10 cellular contexts compared by ENCODE assay signal in the genomic region with DNA sequence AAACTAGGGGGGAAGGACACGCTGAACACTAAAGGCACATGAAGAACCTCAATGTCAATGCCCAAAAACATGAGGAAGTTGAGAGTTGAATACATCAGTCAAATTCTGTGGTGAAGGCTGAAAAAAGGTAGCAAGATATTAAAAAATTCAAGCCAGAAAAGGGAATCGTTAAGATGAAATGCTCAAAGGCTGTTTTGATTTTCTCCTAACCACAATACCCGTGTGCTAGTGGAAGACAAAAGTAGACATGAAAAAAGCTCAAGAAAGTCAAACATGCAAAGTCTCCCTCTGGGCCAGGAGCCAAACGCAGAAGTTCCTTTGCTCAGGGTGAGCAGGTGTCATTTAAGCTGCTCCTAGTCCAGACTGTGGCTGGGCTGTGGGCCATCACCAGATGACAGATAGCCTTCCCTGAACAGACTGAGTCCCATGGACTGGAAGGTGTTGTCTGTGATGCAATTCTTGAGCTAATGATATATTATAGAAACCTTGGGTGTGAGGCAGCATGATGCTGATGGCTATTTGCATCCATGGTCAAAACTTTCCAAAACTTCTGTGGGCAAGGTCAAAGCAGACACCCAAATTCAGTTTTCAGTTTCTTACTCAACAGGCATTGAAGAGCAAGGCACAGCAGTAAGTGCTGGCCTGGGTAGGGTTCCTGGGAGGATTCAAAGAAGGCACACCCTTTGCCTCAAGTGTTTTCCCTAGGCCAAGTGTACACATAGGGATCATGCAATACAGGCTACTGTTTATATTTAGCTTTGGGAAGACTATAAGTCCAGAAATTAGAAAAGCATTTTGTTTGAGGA.
A peak's percentile ranks its signal among the peaks of the same experiment; 100 is the strongest.
DNase-seq lines count a peak whose midpoint lies in the region; ATAC-seq and TF ChIP-seq lines count a peak whose summit lies in the region.
"Had no signal": no experiment of that assay in that cellular context is flagged by ENCODE, and none has a peak within 500 bp of the region (broad histone marks: within the 10 kb centered on the region; RNA-seq: fewer than 3 reads in every experiment).

No MANE protein-coding gene starts in this region.

- no peak overlapping the region for H2AFZ ChIP-seq in GM23338

- H3K9me2 ChIP-seq in GM23338 (ENCODE audit: insufficient read depth) = peaks cover 13% of the 10 kb centered on the region

- H3K4me2 ChIP-seq in GM23338 = no peak overlapping the region

- no peak for TF ChIP-seq CTCF in GM23338 (conservative IDR thresholded peaks at IDR 0.05; ENCODE audit: low read depth in 2 of 2)

- no peaks in the 10 kb centered on the region for H3K36me3 Mint-ChIP-seq in stimulated activated naive B cell treated with anti-CD40 and anti-IgM and Interleukin-4, amounts not matched to agents 10 μg/mL and 1 μg/mL and 100 μg/mL, for 72 hours
- H3K36me3 Mint-ChIP-seq in GM23338 (ENCODE audit: low read depth) = peaks cover 3% of the 10 kb centered on the region; the same call in 2 of the 3 replicates

- H3K4me3 ChIP-seq in GM23338 = no peak overlapping the region

- peak; percentile 89 for ATAC-seq in GM19023 (IDR thresholded peaks at IDR 0.05; ENCODE audit: unreplicated experiment)
- peak; percentile 92 for ATAC-seq in HG02623 (IDR thresholded peaks at IDR 0.05; ENCODE audit: unreplicated experiment)
- ATAC-seq in HG03469 (IDR thresholded peaks at IDR 0.05; ENCODE audit: unreplicated experiment) = peak; percentile 79
- peak; percentile 61 to 68 for ATAC-seq in stimulated activated naive B cell treated with anti-CD40 and anti-IgM and Interleukin-4, amounts not matched to agents 10 μg/mL and 1 μg/mL and 100 μg/mL, for 72 hours (replicated peaks)
- no peak for ATAC-seq in GM23338

- H3K27me3 ChIP-seq in GM23338 (ENCODE audit: insufficient read depth) = no peaks in the 10 kb centered on the region

- no peaks in the 10 kb centered on the region for H3K36me3 ChIP-seq in GM23338 (ENCODE audit: insufficient read depth)

- no peak overlapping the region for H3K4me3 Mint-ChIP-seq in stimulated activated naive B cell treated with anti-CD40 and anti-IgM and Interleukin-4, amounts not matched to agents 10 μg/mL and 1 μg/mL and 100 μg/mL, for 72 hours
- no peak overlapping the region for H3K4me3 Mint-ChIP-seq in GM23338
- H3K4me3 Mint-ChIP-seq: activated T-cell treated with anti-CD3 and anti-CD28 coated beads, Interleukin-2, amount 50 U/mL, for 24 hours had no signal

- peaks cover 4 to 15% of the 10 kb centered on the region in 2 donors for H3K4me1 Mint-ChIP-seq in stimulated activated naive B cell treated with anti-CD40 and anti-IgM and Interleukin-4, amounts not matched to agents 10 μg/mL and 1 μg/mL and 100 μg/mL, for 72 hours
- peaks cover 15% of the 10 kb centered on the region for H3K4me1 Mint-ChIP-seq in GM23338

- no peak for DNase-seq in stimulated activated naive B cell treated with anti-CD40 and anti-IgM and Interleukin-4, amounts not matched to agents 10 μg/mL and 1 μg/mL and 100 μg/mL, for 72 hours
- no peak for DNase-seq in activated gamma-delta T cell treated with Interleukin-2 at 50 U/mL for 16 hours
- no peak for DNase-seq in GM23338 (ENCODE audit: low spot score)
- no peak for DNase-seq in NCI-H526 (lab: John Stamatoyannopoulos, UW)
- no peak for DNase-seq in OCI-M2 (lab: John Stamatoyannopoulos, UW; ENCODE audit: unreplicated experiment)
- DNase-seq: activated T-cell treated with anti-CD3 and anti-CD28 coated beads, Interleukin-2, amount 50 U/mL, for 24 hours; stimulated activated CD4-positive, alpha-beta T cell treated with anti-CD3 and anti-CD28 coated beads, Interleukin-12 subunit alpha, Interleukin-12 subunit beta, amount 100 ng/mL, for 4 hours had no signal

- H3K27ac ChIP-seq in GM23338 (ENCODE audit: low read depth) = no peak overlapping the region

- H3K4me1 ChIP-seq in GM23338 (ENCODE audit: insufficient read depth) = peaks cover 13% of the 10 kb centered on the region

- H3K27ac Mint-ChIP-seq in stimulated activated naive B cell treated with anti-CD40 and anti-IgM and Interleukin-4, amounts not matched to agents 10 μg/mL and 1 μg/mL and 100 μg/mL, for 72 hours = no peak overlapping the region
- no peak overlapping the region for H3K27ac Mint-ChIP-seq in GM23338
- H3K27ac Mint-ChIP-seq: activated T-cell treated with anti-CD3 and anti-CD28 coated beads, Interleukin-2, amount 50 U/mL, for 24 hours had no signal

- no peaks in the 10 kb centered on the region for H3F3A ChIP-seq in GM23338 (replicated peaks; ENCODE audit: low read depth)

- H4K20me1 ChIP-seq in GM23338 (replicated peaks; ENCODE audit: insufficient read depth) = no peaks in the 10 kb centered on the region

- no peaks in the 10 kb centered on the region for H3K27me3 Mint-ChIP-seq in stimulated activated naive B cell treated with anti-CD40 and anti-IgM and Interleukin-4, amounts not matched to agents 10 μg/mL and 1 μg/mL and 100 μg/mL, for 72 hours
- no peaks in the 10 kb centered on the region for H3K27me3 Mint-ChIP-seq in GM23338 (ENCODE audit: insufficient read depth, low read depth, poor library complexity)
- H3K27me3 Mint-ChIP-seq: activated T-cell treated with anti-CD3 and anti-CD28 coated beads, Interleukin-2, amount 50 U/mL, for 24 hours had no signal

- no peaks in the 10 kb centered on the region for H3K9me3 Mint-ChIP-seq in stimulated activated naive B cell treated with anti-CD40 and anti-IgM and Interleukin-4, amounts not matched to agents 10 μg/mL and 1 μg/mL and 100 μg/mL, for 72 hours
- H3K9me3 Mint-ChIP-seq in GM23338 = no peaks in the 10 kb centered on the region
- H3K9me3 Mint-ChIP-seq: activated T-cell treated with anti-CD3 and anti-CD28 coated beads, Interleukin-2, amount 50 U/mL, for 24 hours had no signal

- no peaks in the 10 kb centered on the region for H3K79me2 ChIP-seq in GM23338 (replicated peaks; ENCODE audit: insufficient read depth)

TF ChIP-seq in GM23338, 12 proteins besides CTCF, POLR2A, EP300 and RAD21 (continues in another document):
- TF ChIP-seq JUNB (IDR thresholded peaks at IDR 0.05; ENCODE audit: unreplicated experiment) (no peak), ZNF462 (CRISPR knock-in tag; IDR thresholded peaks at IDR 0.05) (no peak), ZNF114 (CRISPR knock-in tag; IDR thresholded peaks at IDR 0.05) (no peak), STAT1 (IDR thresholded peaks at IDR 0.05; ENCODE audit: unreplicated experiment) (no peak), CREB1 (CRISPR knock-in tag; IDR thresholded peaks at IDR 0.05; ENCODE audit: low read depth) (no peak)
